In genomic region chr7:63899691-63900393, GRCh38 we compare ENCODE assay signal across 8 cellular contexts.
DNase-seq lines count a peak whose midpoint lies in the region; ATAC-seq, FAIRE-seq and TF ChIP-seq lines count a peak whose summit lies in the region.

No MANE protein-coding gene starts in this region.

- no peaks in the 10 kb centered on the region for H3K27me3 Mint-ChIP-seq in glutamatergic neuron (ENCODE audit: unreplicated experiment)

- peaks cover 22% of the 10 kb centered on the region for H3K9me3 Mint-ChIP-seq in glutamatergic neuron (ENCODE audit: unreplicated experiment)

- H3K4me1 Mint-ChIP-seq in glutamatergic neuron (ENCODE audit: low read depth, unreplicated experiment), result no peaks in the 10 kb centered on the region

- FAIRE-seq in urothelium cell line (lab: Jason Lieb, UNC), result no peak

- intact Hi-C loops in sciatic nerve (cut with DNase I), result no loop called here

- peak; percentile 86 for ATAC-seq in esophagus mucosa
- ATAC-seq in sciatic nerve, result peak; percentile 97
- ATAC-seq in GM18505 (IDR thresholded peaks at IDR 0.05; ENCODE audit: unreplicated experiment), result no peak

- DNase-seq in NCI-H510A (lab: John Stamatoyannopoulos, UW), result peak; percentile 42
- DNase-seq in activated CD8-positive, alpha-beta memory T cell treated with anti-CD3 and anti-CD28 coated beads for 4 hours (ENCODE audit: low read depth in 2 of 2), result peak; percentile 68 to 69
- DNase-seq in sciatic nerve (ENCODE audit: low spot score), result peak; percentile 89
- DNase-seq in urothelium cell line (ENCODE audit: low spot score), result peak; percentile 79
- no peak for DNase-seq in glutamatergic neuron
- DNase-seq in cortex of kidney (lab: John Stamatoyannopoulos, UW), result no peak

- no peak for TF ChIP-seq CTCF in glutamatergic neuron (IDR thresholded peaks at IDR 0.05; ENCODE audit: partially characterized antibody, unreplicated experiment)

- TF ChIP-seq POLR2A in GM18505 (IDR thresholded peaks at IDR 0.05; ENCODE audit: borderline replicate concordance, extremely low read depth, insufficient read depth, insufficient read length), result no peak

- no peaks in the 10 kb centered on the region for H3K36me3 Mint-ChIP-seq in glutamatergic neuron (ENCODE audit: unreplicated experiment)

- no peak overlapping the region for H3K27ac Mint-ChIP-seq in glutamatergic neuron (ENCODE audit: unreplicated experiment)

- no peak overlapping the region for H3K4me3 Mint-ChIP-seq in glutamatergic neuron (ENCODE audit: unreplicated experiment)

Comparison
In these comparisons a context has a peak if more than half of its experiments do, and no peak if none do; other contexts are left out.
1. DNase-seq: peak in NCI-H510A (single experiment), activated CD8-positive, alpha-beta memory T cell treated with anti-CD3 and anti-CD28 coated beads for 4 hours (2 of 2), sciatic nerve (single experiment) and urothelium cell line (single experiment); none in glutamatergic neuron (single experiment) and cortex of kidney (single experiment).